8 cellular contexts compared by ENCODE assay signal in the genomic region with DNA sequence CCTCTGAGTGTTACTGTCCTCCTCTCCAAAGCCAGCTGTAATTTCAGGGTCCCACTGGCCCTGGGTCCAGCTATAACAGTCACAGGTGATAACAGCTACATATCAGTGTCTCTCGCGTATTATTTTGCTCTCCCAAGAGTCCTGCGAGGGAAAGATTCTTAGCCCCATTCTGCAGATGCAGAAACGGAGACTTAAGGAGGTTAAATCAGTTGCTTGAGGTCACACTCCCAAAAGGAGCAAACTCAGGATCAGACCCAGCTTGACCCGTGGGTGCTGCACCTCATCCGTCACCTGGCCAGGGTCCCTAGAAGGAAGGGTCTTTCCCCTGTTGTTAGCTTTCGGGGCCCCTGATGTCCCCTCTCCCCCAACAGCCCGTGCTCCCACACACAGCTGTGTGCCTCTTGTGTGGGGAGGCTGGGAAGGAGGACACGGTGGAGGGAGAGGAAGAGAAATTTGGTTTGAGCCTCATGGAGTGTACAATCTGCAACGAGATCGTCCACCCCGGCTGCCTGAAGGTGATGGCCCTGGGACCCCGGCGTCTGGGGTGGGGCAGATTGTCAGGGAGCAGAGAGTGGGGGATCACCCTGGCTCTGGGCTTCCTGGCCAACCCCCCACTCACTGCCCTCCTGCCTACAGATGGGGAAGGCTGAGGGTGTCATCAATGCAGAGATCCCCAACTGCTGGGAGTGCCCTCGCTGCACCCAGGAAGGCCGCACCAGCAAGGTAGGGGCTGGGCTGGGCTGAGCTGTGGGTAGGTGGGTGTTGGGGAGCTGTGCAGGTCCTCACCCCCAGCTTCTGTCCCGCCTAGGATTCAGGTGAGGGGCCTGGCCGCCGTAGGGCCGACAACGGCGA. TPM values are rescaled to one million over a fixed set of nuclear protein-coding genes. Genes with fewer than 3 reads are reported as not detected.
DNase-seq lines count a peak whose midpoint lies in the region; ATAC-seq and TF ChIP-seq lines count a peak whose summit lies in the region.
"Had no signal": no experiment of that assay in that cellular context is flagged by ENCODE, and none has a peak within 500 bp of the region (broad histone marks: within the 10 kb centered on the region; RNA-seq: fewer than 3 reads in every experiment).

No MANE protein-coding gene starts in this region.

- peaks cover 17% of the 10 kb centered on the region for H3K4me1 ChIP-seq in CD4-positive, CD25-positive, alpha-beta regulatory T cell (ENCODE audit: control insufficient read depth, insufficient read depth, low read length, poor library complexity, severe bottlenecking)
- peaks cover 22% of the 10 kb centered on the region for H3K4me1 ChIP-seq in OCI-LY1 (ENCODE audit: insufficient read depth, low read length, severe bottlenecking)

- peak overlapping the region in 2 of 3 donors; percentile 55 to 88 for H3K27ac Mint-ChIP-seq in CD4-positive, CD25-positive, alpha-beta regulatory T cell

- H3K27me3 Mint-ChIP-seq in CD4-positive, CD25-positive, alpha-beta regulatory T cell: no peaks in the 10 kb centered on the region

- H3K4me3 ChIP-seq in CD4-positive, CD25-positive, alpha-beta regulatory T cell (ENCODE audit: low read depth, low read length): no peak overlapping the region
- H3K4me3 ChIP-seq in OCI-LY1 (ENCODE audit: low read depth, low read length, poor library complexity, severe bottlenecking): no peak overlapping the region

- H3K4me2 ChIP-seq in OCI-LY1 (ENCODE audit: low read length): peak overlapping the region; percentile 21; the same call in 1 of the 2 replicates

- no peaks in the 10 kb centered on the region for H4K20me1 ChIP-seq in OCI-LY1 (ENCODE audit: insufficient read depth, low read length)

- H3K9me2 ChIP-seq in OCI-LY1 (ENCODE audit: low read depth, low read length): no peaks in the 10 kb centered on the region

- no peak for DNase-seq in CD4-positive, CD25-positive, alpha-beta regulatory T cell
- no peak for DNase-seq in activated effector memory CD4-positive, alpha-beta T cell treated with anti-CD3 and anti-CD28 coated beads, Interleukin-2, amount 50 U/mL, for 16 hours
- DNase-seq in mucosa of gallbladder (ENCODE audit: low spot score) (no peak), NCI-H524 treated with DMSO at 0.1 percent for 48 hours (lab: John Stamatoyannopoulos, UW) (no peak)
- DNase-seq: activated T-cell treated with anti-CD3 and anti-CD28 coated beads for 4 hours had no signal

- H3K9me3 Mint-ChIP-seq in CD4-positive, CD25-positive, alpha-beta regulatory T cell: no peaks in the 10 kb centered on the region

- no peaks in the 10 kb centered on the region for H3K27me3 ChIP-seq in CD4-positive, CD25-positive, alpha-beta regulatory T cell (ENCODE audit: control insufficient read depth, insufficient read depth, low read length)
- H3K27me3 ChIP-seq in OCI-LY1 (ENCODE audit: insufficient read depth, low read length): no peaks in the 10 kb centered on the region
- no peaks in the 10 kb centered on the region for H3K27me3 ChIP-seq in layer of hippocampus (ENCODE audit: control insufficient read depth, insufficient read depth, low read length)
- H3K27me3 ChIP-seq: BE2C had no signal

- no peaks in the 10 kb centered on the region for H3K79me2 ChIP-seq in OCI-LY1 (ENCODE audit: insufficient read depth, low read length)

- peaks cover 9% of the 10 kb centered on the region for H3K36me3 Mint-ChIP-seq in CD4-positive, CD25-positive, alpha-beta regulatory T cell

- H3F3A ChIP-seq in OCI-LY1 (ENCODE audit: insufficient read depth, low read length): no peaks in the 10 kb centered on the region

- no peak overlapping the region for H2AFZ ChIP-seq in OCI-LY1 (ENCODE audit: low read length)

- ATAC-seq in CD4-positive, CD25-positive, alpha-beta regulatory T cell (ENCODE audit: low read depth in 2 of 2): no peak

- H3K27ac ChIP-seq in CD4-positive, CD25-positive, alpha-beta regulatory T cell (ENCODE audit: insufficient read depth, low read length, poor library complexity, severe bottlenecking): no peak overlapping the region
- peak overlapping the region; percentile 24 for H3K27ac ChIP-seq in OCI-LY1 (ENCODE audit: low read depth, low read length, poor library complexity, severe bottlenecking)
- peak overlapping the region; percentile 21 for H3K27ac ChIP-seq in layer of hippocampus (ENCODE audit: low read depth, low read length)

- peak overlapping the region in 3 of 4 donors; percentile 11 to 39 (median 20) for H3K4me3 Mint-ChIP-seq in CD4-positive, CD25-positive, alpha-beta regulatory T cell

- peaks cover 4 to 22% (median 7%) of the 10 kb centered on the region in 4 donors for H3K4me1 Mint-ChIP-seq in CD4-positive, CD25-positive, alpha-beta regulatory T cell

- no peak for TF ChIP-seq CTCF in OCI-LY1 (IDR thresholded peaks at IDR 0.05; ENCODE audit: low read length)

- no peaks in the 10 kb centered on the region for H3K9me3 ChIP-seq in CD4-positive, CD25-positive, alpha-beta regulatory T cell (ENCODE audit: control insufficient read depth in 2 of 2, low read length in 2 of 2)
- no peaks in the 10 kb centered on the region for H3K9me3 ChIP-seq in OCI-LY1 (ENCODE audit: low read length)
- H3K9me3 ChIP-seq: BE2C had no signal

- H3K9ac ChIP-seq in OCI-LY1 (ENCODE audit: low read length): no peak overlapping the region; the same call in 1 of the 2 replicates

- H3K36me3 ChIP-seq in CD4-positive, CD25-positive, alpha-beta regulatory T cell (ENCODE audit: control insufficient read depth, insufficient read depth, low read length): peaks cover 2% of the 10 kb centered on the region
- peaks cover 24% of the 10 kb centered on the region; the same call in 1 of the 2 replicates for H3K36me3 ChIP-seq in OCI-LY1 (ENCODE audit: insufficient read depth, low read length)

RNA-seq across cellular contexts. Expression of a gene that starts 3.8 kb away (rescaled TPM):
- 13.0 TPM for total RNA-seq in CD4-positive, CD25-positive, alpha-beta regulatory T cell
- polyA plus RNA-seq in CD4-positive, CD25-positive, alpha-beta regulatory T cell: under 1 TPM in 3 of 4 donors, not detected in 1; 0.14 to 0.21 (median 0.17) TPM
- total RNA-seq in mucosa of gallbladder: 27.7 TPM

RNA-seq across cellular contexts. Expression of a gene that starts 21.7 kb away (rescaled TPM):
- 7.7 TPM for total RNA-seq in CD4-positive, CD25-positive, alpha-beta regulatory T cell
- polyA plus RNA-seq in CD4-positive, CD25-positive, alpha-beta regulatory T cell: 10 to 100 TPM; 30.7 to 34.7 (median 31.7) TPM
- total RNA-seq in mucosa of gallbladder: 34.4 TPM

RNA-seq across cellular contexts. Expression of a gene that starts 30.4 kb away (rescaled TPM):
- 35.2 TPM for total RNA-seq in CD4-positive, CD25-positive, alpha-beta regulatory T cell
- polyA plus RNA-seq in CD4-positive, CD25-positive, alpha-beta regulatory T cell: 1 to 10 TPM in 1 of 4 donors, under 1 TPM in 3; 0.33 to 1.4 (median 0.63) TPM
- total RNA-seq in mucosa of gallbladder: 17.6 TPM

RNA-seq across cellular contexts. Expression of a gene that starts 30.7 kb away (rescaled TPM):
- 0.30 TPM for total RNA-seq in CD4-positive, CD25-positive, alpha-beta regulatory T cell
- not detected for polyA plus RNA-seq in CD4-positive, CD25-positive, alpha-beta regulatory T cell
- 11.0 TPM for total RNA-seq in mucosa of gallbladder

RNA-seq across cellular contexts. Expression of a gene that starts 33.3 kb away (rescaled TPM):
- 22.9 TPM for total RNA-seq in CD4-positive, CD25-positive, alpha-beta regulatory T cell
- polyA plus RNA-seq in CD4-positive, CD25-positive, alpha-beta regulatory T cell: 10 to 100 TPM; 31.4 to 43.7 (median 41.2) TPM
- 37.8 TPM for total RNA-seq in mucosa of gallbladder
